In genomic region chrX:17082831-17083230, GRCh38 we compare ENCODE assay signal across 11 cellular contexts.
DNase-seq lines count a peak whose midpoint lies in the region; ATAC-seq, FAIRE-seq and TF ChIP-seq lines count a peak whose summit lies in the region.
"Had no signal": no experiment of that assay in that cellular context is flagged by ENCODE, and none has a peak within 500 bp of the region (broad histone marks: within the 10 kb centered on the region; RNA-seq: fewer than 3 reads in every experiment).

No MANE protein-coding gene starts in this region.

- H3K9me3 ChIP-seq in mucosa of descending colon (no peaks in the 10 kb centered on the region), small intestine (ENCODE audit: control insufficient read depth, low read depth) (no peaks in the 10 kb centered on the region)
- H3K9me3 ChIP-seq: ovary had no signal

- ATAC-seq in mucosa of descending colon, result no peak
- ATAC-seq: stimulated activated naive CD8-positive, alpha-beta T cell treated with anti-CD3 and anti-CD28 coated beads, Interleukin-15, Interleukin-2, amounts not matched to agents 100 U/mL and 50 U/mL, for 24 hours had no signal

- intact Hi-C loops in mucosa of descending colon (cut with DNase I, micrococcal nuclease), result no loop called here

- no peaks in the 10 kb centered on the region for H3K36me3 ChIP-seq in mucosa of descending colon (ENCODE audit: low read depth)
- H3K36me3 ChIP-seq in small intestine (ENCODE audit: control insufficient read depth in 2 of 2, insufficient read depth in 2 of 2, low read length in 2 of 2), result no peaks in the 10 kb centered on the region
- H3K36me3 ChIP-seq: ovary had no signal

- no peaks in the 10 kb centered on the region for H3K27me3 ChIP-seq in small intestine (ENCODE audit: control insufficient read depth in 2 of 2, insufficient read depth in 2 of 2, low read length in 2 of 2)
- H3K27me3 ChIP-seq: ovary had no signal

- no peak overlapping the region for H3K4me3 ChIP-seq in fibroblast of the aortic adventitia (ENCODE audit: low read depth, low read length)
- no peak overlapping the region for H3K4me3 ChIP-seq in mucosa of descending colon
- H3K4me3 ChIP-seq in small intestine (ENCODE audit: low read depth in 1 of 2, low read length in 2 of 2), result no peak overlapping the region
- H3K4me3 ChIP-seq: ovary had no signal

- no peak for TF ChIP-seq CTCF in fibroblast of the aortic adventitia (IDR thresholded peaks at IDR 0.05; ENCODE audit: insufficient read depth, low read length)
- no peak for TF ChIP-seq CTCF in mucosa of descending colon (IDR thresholded peaks at IDR 0.05)

- DNase-seq in AG20443 (ENCODE audit: low spot score) (peak; percentile 9), HuH-7.5 (ENCODE audit: low spot score) (peak; percentile 9), RKO (ENCODE audit: low spot score) (peak; percentile 38), fibroblast of the aortic adventitia (ENCODE audit: low read depth) (peak; percentile 22), mucosa of descending colon (no peak), small intestine (no peak), SHP77 treated with DMSO at 0.1 percent for 48 hours (lab: John Stamatoyannopoulos, UW) (no peak)
- no peak for DNase-seq in effector CD4-positive, alpha-beta T cell
- DNase-seq: NCI-H510A; ovary; stimulated activated naive CD8-positive, alpha-beta T cell treated with anti-CD3 and anti-CD28 coated beads, Interleukin-15, Interleukin-2, amounts not matched to agents 100 U/mL and 50 U/mL, for 24 hours had no signal

- H3K27ac ChIP-seq in small intestine (ENCODE audit: low read depth in 1 of 2, low read length in 1 of 2), result no peak overlapping the region
- H3K27ac ChIP-seq: ovary had no signal

- no peaks in the 10 kb centered on the region for H3K4me1 ChIP-seq in mucosa of descending colon (ENCODE audit: low read depth)
- H3K4me1 ChIP-seq in small intestine (ENCODE audit: control insufficient read depth in 2 of 2, insufficient read depth in 1 of 2, low read depth in 1 of 2, low read length in 1 of 2), result no peaks in the 10 kb centered on the region

- WGBS in small intestine, 3 donors, result 47 to 62% (median 52%) methylated on average over 6 to 7 of the region's 7 CpGs

- FAIRE-seq in small intestine (lab: Jason Lieb, UNC), result no peak

Comparison
In these comparisons a context has a peak if more than half of its experiments do, and no peak if none do; other contexts are left out.
1. DNase-seq: peak in AG20443 (single experiment), HuH-7.5 (single experiment), RKO (single experiment) and fibroblast of the aortic adventitia (single experiment); none in mucosa of descending colon (0 of 3), small intestine (single experiment), SHP77 treated with DMSO at 0.1 percent for 48 hours (single experiment) and effector CD4-positive, alpha-beta T cell (single experiment).